Comparison of ENCODE assay signal across 10 cellular contexts in genomic region chr17:81814748-81815645, GRCh38. TPM values are rescaled to one million over a fixed set of nuclear protein-coding genes. Genes with fewer than 3 reads are reported as not detected.
A peak's percentile ranks its signal among the peaks of the same experiment; 100 is the strongest.
DNase-seq lines count a peak whose midpoint lies in the region; ATAC-seq, FAIRE-seq and TF ChIP-seq lines count a peak whose summit lies in the region.
"Had no signal": no experiment of that assay in that cellular context is flagged by ENCODE, and none has a peak within 500 bp of the region (broad histone marks: within the 10 kb centered on the region; RNA-seq: fewer than 3 reads in every experiment).

No MANE protein-coding gene starts in this region.

- no peaks in the 10 kb centered on the region for H3K36me3 ChIP-seq in hepatocyte (replicated peaks; ENCODE audit: insufficient read depth, low read depth)
- H3K36me3 ChIP-seq: ascending aorta, heart right ventricle had no signal

- H3K4me1 ChIP-seq in A549: peaks cover 32% of the 10 kb centered on the region
- H3K4me1 ChIP-seq in hepatocyte (ENCODE audit: insufficient read depth): peaks cover 13% of the 10 kb centered on the region
- H3K4me1 ChIP-seq: ascending aorta, heart right ventricle had no signal

- H3K4me3 ChIP-seq in A549 (no peak overlapping the region), hepatocyte (no peak overlapping the region)
- H3K4me3 ChIP-seq: ascending aorta, heart right ventricle had no signal

- CTCF ChIA-PET in A549 (lab: Yijun Ruan, JAX): interaction anchor here (0.8 to 4.9 kb wide), 6 partner anchors 8 to 82 kb away, joined by 3 to 24 read pairs (median 8); no protein-coding TSS in a partner anchor

- H3K27me3 ChIP-seq in hepatocyte: no peaks in the 10 kb centered on the region
- H3K27me3 ChIP-seq: ascending aorta had no signal

- no peak for TF ChIP-seq EP300 in A549 (IDR thresholded peaks at IDR 0.05)

- no peak for TF ChIP-seq POLR2A in A549 (IDR thresholded peaks at IDR 0.05; ENCODE audit: low read length)

- H3K27ac ChIP-seq in A549: peak overlapping the region; percentile 19 to 67; a peak in 3 of 6 replicates
- H3K27ac ChIP-seq in hepatocyte: peak overlapping the region; percentile 93
- H3K27ac ChIP-seq: ascending aorta, heart right ventricle had no signal

- no peaks in the 10 kb centered on the region for H3K79me2 ChIP-seq in hepatocyte

- peak; percentile 14 to 37; a peak in 4 of 6 replicates for ATAC-seq in A549
- ATAC-seq: heart right ventricle had no signal

- no peak for FAIRE-seq in A549 (lab: Jason Lieb, UNC)
- FAIRE-seq: small intestine had no signal

- TF ChIP-seq CTCF in A549 (IDR thresholded peaks at IDR 0.05): no peak
- no peak for TF ChIP-seq CTCF in hepatocyte (IDR thresholded peaks at IDR 0.05; ENCODE audit: poor library complexity)

- no peaks in the 10 kb centered on the region for H4K20me1 ChIP-seq in hepatocyte (ENCODE audit: insufficient read depth, poor library complexity, severe bottlenecking)

- TF ChIP-seq RAD21 in A549 (conservative IDR thresholded peaks at IDR 0.05 in 1 of 2, IDR thresholded peaks at IDR 0.05 in 1 of 2): no peak

- WGBS in A549 (ENCODE audit: missing lambda C conversion rate): 42% methylated on average over 17 of the region's 24 CpGs
- WGBS in hepatocyte (ENCODE audit: low lambda C conversion rate, missing lambda C conversion rate): 69% methylated on average over 19 of the region's 24 CpGs

- H3K4me2 ChIP-seq in A549 (peak overlapping the region; percentile 6; the same call in 2 of the 3 replicates), hepatocyte (peak overlapping the region; percentile 54)

- no peaks in the 10 kb centered on the region for H3K9me2 ChIP-seq in hepatocyte (replicated peaks; ENCODE audit: insufficient read depth)

- H2AFZ ChIP-seq in hepatocyte: no peak overlapping the region

- no peak for DNase-seq in A549 (ENCODE audit: low read depth in 1 of 2, low spot score in 1 of 2)
- DNase-seq in NCI-H1436 (lab: John Stamatoyannopoulos, UW): peak; percentile 94
- DNase-seq in hepatocyte (ENCODE audit: low spot score): peak; percentile 86
- no peak for DNase-seq in amygdala (lab: John Stamatoyannopoulos, UW)
- no peak for DNase-seq in stimulated activated naive CD4-positive, alpha-beta T cell (lab: John Stamatoyannopoulos, UW)
- DNase-seq in H4 (ENCODE audit: low spot score): no peak
- DNase-seq: heart right ventricle, T-helper 9 cell had no signal

- POLR2A ChIA-PET in A549 (lab: Yijun Ruan, JAX): no interaction called here

- H3K9me3 ChIP-seq in A549 (no peaks in the 10 kb centered on the region), hepatocyte (ENCODE audit: low read depth) (no peaks in the 10 kb centered on the region)
- H3K9me3 ChIP-seq: ascending aorta, heart right ventricle had no signal

TF ChIP-seq in A549, 52 proteins besides CTCF, POLR2A, EP300 and RAD21:
- no peak for TF ChIP-seq SREBF2 (IDR thresholded peaks at IDR 0.05)

RNA-seq across cellular contexts. Expression of gene GCGR, which starts 11.0 kb away (rescaled TPM):
- polyA plus RNA-seq in A549 (2011; rRNA removed): 0.05 and 0.19 TPM in 2 replicates
- 0.33 and 0.53 TPM in 2 replicates for polyA plus RNA-seq in A549 (2012; cell fraction: cytosol; rRNA removed)
- polyA plus RNA-seq in A549 (2012; cell fraction: nucleus; rRNA removed): 3.8 and 5.6 TPM in 2 replicates
- 0.37 to 0.46 TPM (median 0.45 TPM) in 3 replicates for polyA plus RNA-seq in A549 (2017; fragmentation: RNase III; extraction: RNeasy Plus Mini Kit Qiagen cat#74134 plus additional on column Dnase treatment)
- polyA minus RNA-seq in A549 (2011; rRNA and poly(A)+ RNA removed): not detected in 2 replicates
- 2.4 and 2.9 TPM in 2 replicates for total RNA-seq in hepatocyte
- polyA plus RNA-seq in hepatocyte: 2.5 and 3.8 TPM in 2 replicates
- total RNA-seq in H4 (2014; rRNA removed; shearing (Covaris generic)): not detected in 2 replicates
- total RNA-seq: ascending aorta, heart right ventricle had no signal

RNA-seq across cellular contexts. Expression of gene MCRIP1, which starts 18.1 kb away (rescaled TPM):
- polyA plus RNA-seq in A549 (2011; rRNA removed) (30.9 and 32.0 TPM in 2 replicates), A549 (2017; fragmentation: RNase III; extraction: RNeasy Plus Mini Kit Qiagen cat#74134 plus additional on column Dnase treatment) (43.9 to 51.0 TPM (median 45.1 TPM) in 3 replicates), hepatocyte (118 and 138 TPM in 2 replicates)
- 87.2 and 126 TPM in 2 replicates for polyA plus RNA-seq in A549 (2012; cell fraction: cytosol; rRNA removed)
- 108 and 113 TPM in 2 replicates for polyA plus RNA-seq in A549 (2012; cell fraction: nucleus; rRNA removed)
- 8.6 and 12.1 TPM in 2 replicates for polyA minus RNA-seq in A549 (2011; rRNA and poly(A)+ RNA removed)
- 63.3 and 66.1 TPM in 2 replicates for total RNA-seq in hepatocyte
- total RNA-seq in H4 (2014; rRNA removed; shearing (Covaris generic)): 13.7 and 14.9 TPM in 2 replicates

RNA-seq across cellular contexts. Expression of gene PPP1R27, which starts 19.9 kb away (rescaled TPM):
- not detected in 2 replicates for polyA plus RNA-seq in A549 (2011; rRNA removed)
- polyA plus RNA-seq in A549 (2012; cell fraction: cytosol; rRNA removed): 0.30 and 0.39 TPM in 2 replicates
- 0.43 and 0.86 TPM in 2 replicates for polyA plus RNA-seq in A549 (2012; cell fraction: nucleus; rRNA removed)
- polyA plus RNA-seq in A549 (2017; fragmentation: RNase III; extraction: RNeasy Plus Mini Kit Qiagen cat#74134 plus additional on column Dnase treatment): 0.09 TPM in 1 of 3 replicates, not detected in the others
- not detected in 2 replicates for polyA minus RNA-seq in A549 (2011; rRNA and poly(A)+ RNA removed)
- total RNA-seq in hepatocyte: not detected in 2 replicates
- 0.56 and 0.72 TPM in 2 replicates for polyA plus RNA-seq in hepatocyte
- total RNA-seq in H4 (2014; rRNA removed; shearing (Covaris generic)): not detected in 2 replicates
- total RNA-seq: ascending aorta had no signal

RNA-seq across cellular contexts. Expression of gene P4HB, which starts 45.3 kb away (rescaled TPM):
- polyA plus RNA-seq in A549 (2011; rRNA removed) (102 and 285 TPM in 2 replicates), A549 (2017; fragmentation: RNase III; extraction: RNeasy Plus Mini Kit Qiagen cat#74134 plus additional on column Dnase treatment) (606 to 622 TPM (median 607 TPM) in 3 replicates), hepatocyte (1,233 and 1,240 TPM in 2 replicates)
- 93.4 and 125 TPM in 2 replicates for polyA plus RNA-seq in A549 (2012; cell fraction: cytosol; rRNA removed)
- 245 and 308 TPM in 2 replicates for polyA plus RNA-seq in A549 (2012; cell fraction: nucleus; rRNA removed)
- polyA minus RNA-seq in A549 (2011; rRNA and poly(A)+ RNA removed): 213 and 224 TPM in 2 replicates
- total RNA-seq in hepatocyte: 1,163 and 1,316 TPM in 2 replicates
- total RNA-seq in H4 (2014; rRNA removed; shearing (Covaris generic)): 921 and 1,439 TPM in 2 replicates

RNA-seq across cellular contexts. Expression of gene ARHGDIA, which starts 56.1 kb away (rescaled TPM):
- polyA plus RNA-seq in A549 (2011; rRNA removed) (44.3 and 64.0 TPM in 2 replicates), A549 (2017; fragmentation: RNase III; extraction: RNeasy Plus Mini Kit Qiagen cat#74134 plus additional on column Dnase treatment) (497 to 567 TPM (median 503 TPM) in 3 replicates), hepatocyte (295 and 311 TPM in 2 replicates)
- polyA plus RNA-seq in A549 (2012; cell fraction: cytosol; rRNA removed): 289 and 364 TPM in 2 replicates
- polyA plus RNA-seq in A549 (2012; cell fraction: nucleus; rRNA removed): 444 and 691 TPM in 2 replicates
- 45.3 and 70.2 TPM in 2 replicates for polyA minus RNA-seq in A549 (2011; rRNA and poly(A)+ RNA removed)
- total RNA-seq in hepatocyte: 57.0 and 80.7 TPM in 2 replicates
- 78.2 and 78.9 TPM in 2 replicates for total RNA-seq in H4 (2014; rRNA removed; shearing (Covaris generic))

Comparison
In these comparisons a context has a peak if more than half of its experiments do, and no peak if none do; other contexts are left out.
1. DNase-seq: peak in NCI-H1436 (single experiment) and hepatocyte (single experiment); none in A549 (0 of 2), amygdala (0 of 56), stimulated activated naive CD4-positive, alpha-beta T cell (0 of 6) and H4 (single experiment).